ENCODE assay signal across 1 cellular context in genomic region chr3:51721062-51721745, GRCh38.
TF ChIP-seq lines count a peak whose summit lies in the region.

No MANE protein-coding gene starts in this region.

TF ChIP-seq in K562, 482 proteins besides CTCF, POLR2A, EP300 and RAD21 (continues in another document):
- TF ChIP-seq ZNF76 (CRISPR knock-in tag; IDR thresholded peaks at IDR 0.05; ENCODE audit: borderline replicate concordance) (no peak), ZBTB40 (IDR thresholded peaks at IDR 0.05) (peak; percentile 43; the same call in 1 of the 2 replicates), ZBTB40 (CRISPR knock-in tag; IDR thresholded peaks at IDR 0.05) (no peak), GABPA (tag; conservative IDR thresholded peaks at IDR 0.05; ENCODE audit: low read depth) (peak; percentile 34; the same call in 1 of the 2 replicates), ZNF512 (tag; IDR thresholded peaks at IDR 0.05) (no peak), TRIM24 (IDR thresholded peaks at IDR 0.05) (peak in 1 of 2 experiments; percentile 26; a peak in 1 of 4 replicates), FOXJ3 (CRISPR knock-in tag; IDR thresholded peaks at IDR 0.05) (no peak), ELF4 (CRISPR knock-in tag; IDR thresholded peaks at IDR 0.05) (no peak), ZNF175 (CRISPR knock-in tag; IDR thresholded peaks at IDR 0.05; ENCODE audit: low read depth) (peak; percentile 66), ZNF217 (CRISPR knock-in tag; IDR thresholded peaks at IDR 0.05) (no peak), PCBP2 (IDR thresholded peaks at IDR 0.05; ENCODE audit: low read depth, low read length, poor library complexity, severe bottlenecking) (no peak), RREB1 (CRISPR knock-in tag; IDR thresholded peaks at IDR 0.05) (no peak), L3MBTL2 (IDR thresholded peaks at IDR 0.05) (peak; percentile 45; the same call in 1 of the 2 replicates), CREB1 (IDR thresholded peaks at IDR 0.05) (no peak), CREB1 (CRISPR knock-in tag; IDR thresholded peaks at IDR 0.05) (no peak), CBX1 (IDR thresholded peaks at IDR 0.05; ENCODE audit: low read depth) (no peak), ETS2 (tag; IDR thresholded peaks at IDR 0.05; ENCODE audit: borderline replicate concordance, poor library complexity, severe bottlenecking) (no peak), TCF7 (IDR thresholded peaks at IDR 0.05; ENCODE audit: borderline replicate concordance) (no peak), ZNF589 (CRISPR knock-in tag; IDR thresholded peaks at IDR 0.05; ENCODE audit: low read depth) (no peak), CHD4 (IDR thresholded peaks at IDR 0.05; ENCODE audit: insufficient read depth, insufficient replicate concordance, low read depth, low read length, poor library complexity, severe bottlenecking) (no peak), TGIF2 (CRISPR knock-in tag; IDR thresholded peaks at IDR 0.05) (no peak), ATF4 (CRISPR knock-in tag; IDR thresholded peaks at IDR 0.05) (no peak), ZNF740 (CRISPR knock-in tag; IDR thresholded peaks at IDR 0.05) (no peak), ZNF740 (tag; IDR thresholded peaks at IDR 0.05) (no peak)
